Comparison of ENCODE assay signal across 8 cellular contexts in genomic region chr19:14005381-14006084, GRCh38. TPM values are rescaled to one million over a fixed set of nuclear protein-coding genes. Genes with fewer than 3 reads are reported as not detected.
DNase-seq lines count a peak whose midpoint lies in the region; ATAC-seq, FAIRE-seq and TF ChIP-seq lines count a peak whose summit lies in the region.

No MANE protein-coding gene starts in this region.

- 2 to 7% (median 4%) methylated on average over 26 to 49 of the region's 50 CpGs for WGBS in spleen, 5 donors

- H3K4me3 Mint-ChIP-seq in activated B cell treated with CpG ODN at 0.5 μM for 24 hours: peak overlapping the region; percentile 94

- POLR2A ChIA-PET in activated B cell treated with CpG ODN at 0.5 μM for 24 hours (lab: Charles Lee): interaction anchor here (0.5 to 9.5 kb wide), 25 partner anchors 10 to 853 kb away, joined by 3 to 107 read pairs (median 7); partner anchors contain the start of genes DCAF15, IL27RA and RLN3

- H3K27ac Mint-ChIP-seq in activated B cell treated with CpG ODN at 0.5 μM for 24 hours: peak overlapping the region; percentile 98

- H3K9me3 Mint-ChIP-seq in activated B cell treated with CpG ODN at 0.5 μM for 24 hours: no peaks in the 10 kb centered on the region

- TF ChIP-seq CTCF in GM10266 (IDR thresholded peaks at IDR 0.05; ENCODE audit: control insufficient read depth, insufficient read depth, low read depth, missing control alignments) (no peak), activated B cell treated with CpG ODN at 0.5 μM for 24 hours (IDR thresholded peaks at IDR 0.05) (no peak), cardiac fibroblast (IDR thresholded peaks at IDR 0.05; ENCODE audit: low read depth, low read length) (no peak), keratinocyte (optimal IDR thresholded peaks at IDR 0.05 in 1 of 3, IDR thresholded peaks at IDR 0.05 in 1 of 3, conservative IDR thresholded peaks at IDR 0.05 in 1 of 3; ENCODE audit: extremely low read depth in 1 of 3, insufficient read depth in 2 of 3, low read length in 3 of 3) (no peak), spleen (IDR thresholded peaks at IDR 0.05 in 8 of 11, conservative IDR thresholded peaks at IDR 0.05 in 3 of 11) (no peak), D721Med (IDR thresholded peaks at IDR 0.05; ENCODE audit: insufficient read depth, missing control alignments) (no peak)

- peaks cover 56% of the 10 kb centered on the region for H3K4me1 Mint-ChIP-seq in activated B cell treated with CpG ODN at 0.5 μM for 24 hours

- DNase-seq in GM10266 (ENCODE audit: extremely low spot score) (peak; percentile 90), NCI-H2227 (lab: John Stamatoyannopoulos, UW; ENCODE audit: unreplicated experiment) (peak; percentile 89), activated B cell treated with CpG ODN at 0.5 μM for 24 hours (peak; percentile 87), cardiac fibroblast (ENCODE audit: low read depth in 2 of 2) (peak; percentile 87 to 94), keratinocyte (ENCODE audit: low read depth, low spot score) (peak; percentile 44), spleen (peak; percentile 97), D721Med (ENCODE audit: insufficient read length, low spot score) (no peak)

- intact Hi-C loops in activated B cell treated with CpG ODN at 0.5 μM for 24 hours (cut with micrococcal nuclease) (loop anchor here (1.0 to 10.0 kb wide), 12 partner anchors 10 to 888 kb away; partner anchors contain the start of genes ASF1B, BRME1, CC2D1A and DCAF15), spleen (cut with DNase I; ENCODE audit: low total_unique reads) (no loop called here)

- dilution Hi-C loops in keratinocyte (cut with MboI; ENCODE audit: extremely low pct_ligation_motif_present, low sequenced_read_pairs): no loop called here

- H3K36me3 ChIP-seq in keratinocyte (ENCODE audit: control insufficient read depth in 2 of 2, extremely low read depth in 1 of 2, insufficient read depth in 2 of 2, low read length in 2 of 2) (peaks cover 0 to 2% of the 10 kb centered on the region in 2 experiments), spleen (peaks cover 0 to 4% (median 0%) of the 10 kb centered on the region in 6 donors)

- no peaks in the 10 kb centered on the region for H3K27me3 Mint-ChIP-seq in activated B cell treated with CpG ODN at 0.5 μM for 24 hours

- no peaks in the 10 kb centered on the region for H4K20me1 ChIP-seq in keratinocyte (ENCODE audit: control insufficient read depth, extremely low read depth, insufficient read depth, low read length)

- H3K79me2 ChIP-seq in keratinocyte (ENCODE audit: control insufficient read depth, insufficient read depth, low read length): peaks cover 6% of the 10 kb centered on the region

- peak overlapping the region; percentile 97 for H3K9ac ChIP-seq in keratinocyte (ENCODE audit: control insufficient read depth, extremely low read depth, insufficient read depth, low read length)

- H3K27ac ChIP-seq in keratinocyte (ENCODE audit: control insufficient read depth, insufficient read depth, low read length): peak overlapping the region; percentile 98
- peak overlapping the region; percentile 85 to 99 (median 98) for H3K27ac ChIP-seq in spleen

- no peaks in the 10 kb centered on the region for H3K27me3 ChIP-seq in keratinocyte (ENCODE audit: control insufficient read depth, extremely low read depth, insufficient read depth, low read length)
- no peaks in the 10 kb centered on the region for H3K27me3 ChIP-seq in spleen (replicated peaks in 1 of 7)

- H3K4me3 ChIP-seq in cardiac fibroblast (replicated peaks in 1 of 2; ENCODE audit: low read depth in 2 of 2, low read length in 2 of 2) (peak overlapping the region; percentile 48 to 73), keratinocyte (ENCODE audit: control insufficient read depth in 2 of 3, extremely low read depth in 1 of 3, insufficient read depth in 2 of 3, low read depth in 1 of 3, low read length in 3 of 3) (peak overlapping the region; percentile 46 to 75 (median 59)), spleen (peak overlapping the region; percentile 71 to 98 (median 87))

- H3K9me3 ChIP-seq in keratinocyte (ENCODE audit: control insufficient read depth, low read depth, low read length) (no peaks in the 10 kb centered on the region), spleen (no peaks in the 10 kb centered on the region)

- H3K4me1 ChIP-seq in keratinocyte (ENCODE audit: control insufficient read depth, extremely low read depth, insufficient read depth, low read length): peaks cover 30% of the 10 kb centered on the region
- peaks cover 35 to 58% (median 55%) of the 10 kb centered on the region in 6 donors for H3K4me1 ChIP-seq in spleen

- FAIRE-seq in keratinocyte (lab: Jason Lieb, UNC) (no peak), D721Med (lab: Jason Lieb, UNC) (no peak)

- ATAC-seq in HG02885 (IDR thresholded peaks at IDR 0.05; ENCODE audit: poor library complexity, unreplicated experiment) (peak; percentile 51), activated B cell treated with CpG ODN at 0.5 μM for 24 hours (ENCODE audit: low read depth) (peak; percentile 55)

- H3K36me3 Mint-ChIP-seq in activated B cell treated with CpG ODN at 0.5 μM for 24 hours (ENCODE audit: low read depth): peaks cover 8% of the 10 kb centered on the region

- peak overlapping the region; percentile 55 for H3K4me2 ChIP-seq in keratinocyte (ENCODE audit: control insufficient read depth, extremely low read depth, insufficient read depth, low read depth, low read length)

- CTCF ChIA-PET in activated B cell treated with CpG ODN at 0.5 μM for 24 hours (lab: Charles Lee): interaction anchor here (1.1 kb wide), 1 partner anchor 24 kb away, joined by 4 read pairs; no protein-coding TSS in a partner anchor

- peak in 1 of 3 donors; percentile 69 for TF ChIP-seq POLR2A in spleen (IDR thresholded peaks at IDR 0.05)

- no peak overlapping the region for H2AFZ ChIP-seq in keratinocyte (ENCODE audit: control insufficient read depth, low read length)

- H3K9me1 ChIP-seq in keratinocyte (ENCODE audit: control insufficient read depth, extremely low read depth, insufficient read depth, low read length): no peaks in the 10 kb centered on the region

RNA-seq across cellular contexts. Expression of gene RFX1, which starts 0.6 kb away (rescaled TPM):
- 19.0 and 19.9 TPM in 2 replicates for total RNA-seq in activated B cell treated with CpG ODN at 0.5 μM for 24 hours
- 0.45 to 0.97 TPM (median 0.48 TPM) in 3 replicates for polyA plus RNA-seq in keratinocyte
- polyA plus RNA-seq in keratinocyte (2011; ENCODE audit: low read depth): 3.7 TPM
- 0.44 and 1.0 TPM in 2 replicates for polyA plus RNA-seq in keratinocyte (2011; cell fraction: cytosol; rRNA removed)
- 3.0 and 3.7 TPM in 2 replicates for polyA plus RNA-seq in keratinocyte (2011; cell fraction: nucleus; rRNA removed)
- polyA plus RNA-seq in keratinocyte (2012; ENCODE audit: low replicate concordance): 4.0 and 4.3 TPM in 2 replicates
- polyA minus RNA-seq in keratinocyte: 0.42 to 6.6 TPM (median 0.76 TPM) in 3 replicates
- polyA minus RNA-seq in keratinocyte (2011; cell fraction: cytosol; rRNA and poly(A)+ RNA removed): 4.2 TPM
- 3.4 and 9.2 TPM in 2 replicates for polyA minus RNA-seq in keratinocyte (2011; cell fraction: nucleus; rRNA and poly(A)+ RNA removed)
- total RNA-seq in spleen: 10 to 100 TPM in 5 of 7 donors, 1 to 10 TPM in 2; 9.2 to 22.4 (median 17.9) TPM
- 1 to 10 TPM; 2.2 to 8.0 (median 4.2) TPM for polyA plus RNA-seq in spleen

RNA-seq across cellular contexts. Expression of gene RLN3, which starts 22.4 kb away (rescaled TPM):
- total RNA-seq in activated B cell treated with CpG ODN at 0.5 μM for 24 hours: not detected in 2 replicates
- polyA plus RNA-seq in keratinocyte: not detected in 3 replicates
- not detected for polyA plus RNA-seq in keratinocyte (2011; ENCODE audit: low read depth)
- polyA plus RNA-seq in keratinocyte (2011; cell fraction: cytosol; rRNA removed): not detected in 2 replicates
- not detected in 2 replicates for polyA plus RNA-seq in keratinocyte (2011; cell fraction: nucleus; rRNA removed)
- polyA plus RNA-seq in keratinocyte (2012; ENCODE audit: low replicate concordance): not detected in 2 replicates
- not detected in 3 replicates for polyA minus RNA-seq in keratinocyte
- polyA minus RNA-seq in keratinocyte (2011; cell fraction: cytosol; rRNA and poly(A)+ RNA removed): not detected
- polyA minus RNA-seq in keratinocyte (2011; cell fraction: nucleus; rRNA and poly(A)+ RNA removed): not detected in 2 replicates
- not detected for total RNA-seq in spleen
- under 1 TPM in 1 of 3 donors, not detected in 2; 0.35 TPM for polyA plus RNA-seq in spleen

RNA-seq across cellular contexts. Expression of gene IL27RA, which starts 26.0 kb away (rescaled TPM):
- 34.5 and 34.6 TPM in 2 replicates for total RNA-seq in activated B cell treated with CpG ODN at 0.5 μM for 24 hours
- polyA plus RNA-seq in keratinocyte: 2.2 to 3.0 TPM (median 2.8 TPM) in 3 replicates
- polyA plus RNA-seq in keratinocyte (2011; ENCODE audit: low read depth): 0.11 TPM
- polyA plus RNA-seq in keratinocyte (2011; cell fraction: cytosol; rRNA removed): 1.3 and 1.7 TPM in 2 replicates
- polyA plus RNA-seq in keratinocyte (2011; cell fraction: nucleus; rRNA removed): 3.1 and 3.5 TPM in 2 replicates
- polyA plus RNA-seq in keratinocyte (2012; ENCODE audit: low replicate concordance): 0.18 and 3.2 TPM in 2 replicates
- 1.2 to 2.6 TPM (median 1.5 TPM) in 3 replicates for polyA minus RNA-seq in keratinocyte
- polyA minus RNA-seq in keratinocyte (2011; cell fraction: cytosol; rRNA and poly(A)+ RNA removed): 2.5 TPM
- polyA minus RNA-seq in keratinocyte (2011; cell fraction: nucleus; rRNA and poly(A)+ RNA removed): 1.9 and 2.2 TPM in 2 replicates
- total RNA-seq in spleen: 10 to 100 TPM; 15.7 to 28.7 (median 20.8) TPM
- polyA plus RNA-seq in spleen: 10 to 100 TPM; 12.8 to 14.4 (median 13.4) TPM

RNA-seq across cellular contexts. Expression of gene DCAF15, which starts 53.2 kb away (rescaled TPM):
- total RNA-seq in activated B cell treated with CpG ODN at 0.5 μM for 24 hours: 71.4 and 83.4 TPM in 2 replicates
- 15.1 to 22.2 TPM (median 18.7 TPM) in 3 replicates for polyA plus RNA-seq in keratinocyte
- 7.4 TPM for polyA plus RNA-seq in keratinocyte (2011; ENCODE audit: low read depth)
- polyA plus RNA-seq in keratinocyte (2011; cell fraction: cytosol; rRNA removed): 5.6 and 12.1 TPM in 2 replicates
- 41.5 and 54.4 TPM in 2 replicates for polyA plus RNA-seq in keratinocyte (2011; cell fraction: nucleus; rRNA removed)
- polyA plus RNA-seq in keratinocyte (2012; ENCODE audit: low replicate concordance): 18.5 and 20.1 TPM in 2 replicates
- 18.4 to 36.6 TPM (median 22.3 TPM) in 3 replicates for polyA minus RNA-seq in keratinocyte
- 8.8 TPM for polyA minus RNA-seq in keratinocyte (2011; cell fraction: cytosol; rRNA and poly(A)+ RNA removed)
- 13.2 and 17.0 TPM in 2 replicates for polyA minus RNA-seq in keratinocyte (2011; cell fraction: nucleus; rRNA and poly(A)+ RNA removed)
- 10 to 100 TPM; 27.7 to 58.6 (median 43.2) TPM for total RNA-seq in spleen
- polyA plus RNA-seq in spleen: 10 to 100 TPM; 44.7 to 84.9 (median 79.0) TPM

RNA-seq across cellular contexts. Expression of gene PALM3, which starts 56.3 kb away (rescaled TPM):
- total RNA-seq in activated B cell treated with CpG ODN at 0.5 μM for 24 hours (not detected in 2 replicates), spleen (not detected)
- polyA plus RNA-seq in keratinocyte (not detected in 3 replicates), spleen (under 1 TPM; 0.02 to 0.32 (median 0.05) TPM)
- not detected for polyA plus RNA-seq in keratinocyte (2011; ENCODE audit: low read depth)
- not detected in 2 replicates for polyA plus RNA-seq in keratinocyte (2011; cell fraction: cytosol; rRNA removed)
- not detected in 2 replicates for polyA plus RNA-seq in keratinocyte (2011; cell fraction: nucleus; rRNA removed)
- 0.07 TPM in 1 of 2 replicates, not detected in the other for polyA plus RNA-seq in keratinocyte (2012; ENCODE audit: low replicate concordance)
- polyA minus RNA-seq in keratinocyte: not detected in 3 replicates
- polyA minus RNA-seq in keratinocyte (2011; cell fraction: cytosol; rRNA and poly(A)+ RNA removed): not detected
- polyA minus RNA-seq in keratinocyte (2011; cell fraction: nucleus; rRNA and poly(A)+ RNA removed): not detected in 2 replicates
